In the genomic region with DNA sequence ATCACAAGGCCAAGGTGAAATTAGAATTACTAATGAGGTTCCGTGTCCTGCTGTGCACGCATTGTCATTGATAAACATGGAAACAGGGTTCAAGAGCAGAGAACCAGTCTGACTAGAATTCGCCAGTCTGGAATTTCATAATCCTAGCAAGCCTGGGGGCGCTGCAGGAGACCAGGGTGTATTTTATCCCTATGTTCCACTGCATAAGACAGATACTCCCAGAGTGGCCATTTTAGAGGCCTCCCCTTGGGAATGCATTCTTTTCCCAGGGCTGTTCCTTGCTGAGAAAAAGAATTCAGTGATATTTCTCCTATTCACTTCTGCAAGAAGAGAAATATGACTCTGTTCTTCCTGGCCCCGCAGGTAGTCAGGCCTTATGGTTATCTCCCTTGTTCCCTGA, we compare ENCODE assay signal across 26 cellular contexts.
"Had no signal": no experiment of that assay in that cellular context is flagged by ENCODE, and none has a peak within 500 bp of the region (broad histone marks: within the 10 kb centered on the region; RNA-seq: fewer than 3 reads in every experiment).

No MANE protein-coding gene starts in this region.

- H3K36me3 Mint-ChIP-seq: activated naive CD4-positive, alpha-beta T cell treated with anti-CD3 and anti-CD28 coated beads, Interleukin-2, amount 10 ng/mL, durations not matched to agents 7 days and 5 days; activated naive CD4-positive, alpha-beta T cell treated with anti-CD3 and anti-CD28 coated beads, Interleukin-2, amount 50 U/mL, for 72 hours; activated naive CD8-positive, alpha-beta T cell treated with anti-CD3 and anti-CD28 coated beads, Interleukin-2, amount 10 ng/mL, durations not matched to agents 7 days and 5 days; brain had no signal

- H3K27me3 Mint-ChIP-seq: activated CD4-positive, alpha-beta memory T cell treated with anti-CD3 and anti-CD28 coated beads, Interleukin-2, amount 10 ng/mL, durations not matched to agents 7 days and 5 days; activated CD4-positive, alpha-beta T cell treated with anti-CD3 and anti-CD28 coated beads, Interleukin-2, amount 10 ng/mL, durations not matched to agents 7 days and 5 days; activated naive CD4-positive, alpha-beta T cell treated with anti-CD3 and anti-CD28 coated beads, Interleukin-2, amount 10 ng/mL, durations not matched to agents 7 days and 5 days; activated naive CD8-positive, alpha-beta T cell treated with anti-CD3 and anti-CD28 coated beads, Interleukin-2, amount 10 ng/mL, durations not matched to agents 7 days and 5 days; activated T-cell treated with anti-CD3 and anti-CD28 coated beads, Interleukin-2, amount 50 U/mL, for 24 hours; brain had no signal

- H3K4me1 ChIP-seq: ascending aorta, breast epithelium, colonic mucosa had no signal

- H3K36me3 ChIP-seq: ascending aorta, breast epithelium, cardiac muscle cell, colonic mucosa had no signal

- DNase-seq: activated CD4-positive, alpha-beta memory T cell treated with anti-CD3 and anti-CD28 coated beads, Interleukin-2, amount 10 ng/mL, durations not matched to agents 7 days and 5 days; activated CD4-positive, alpha-beta T cell treated with anti-CD3 and anti-CD28 coated beads for 1 hour; activated CD4-positive, alpha-beta T cell treated with anti-CD3 and anti-CD28 coated beads for 4 hours; activated CD4-positive, alpha-beta T cell treated with anti-CD3 and anti-CD28 coated beads, Interleukin-2, amount 10 ng/mL, durations not matched to agents 7 days and 5 days; activated CD4-positive, alpha-beta T cell treated with anti-CD3 and anti-CD28 coated beads, Interleukin-2, amount 50 U/mL, for 4 hours; activated CD8-positive, alpha-beta memory T cell treated with anti-CD3 and anti-CD28 coated beads, Interleukin-2, amount 50 U/mL, for 48 hours; activated gamma-delta T cell; activated naive CD4-positive, alpha-beta T cell; activated naive CD4-positive, alpha-beta T cell treated with anti-CD3 and anti-CD28 coated beads, Interleukin-2, amount 10 ng/mL, durations not matched to agents 7 days and 5 days; activated naive CD8-positive, alpha-beta T cell treated with anti-CD3 and anti-CD28 coated beads, Interleukin-2, amount 10 ng/mL, durations not matched to agents 7 days and 5 days; activated T-cell treated with anti-CD3 and anti-CD28 coated beads for 4 hours; activated T-cell treated with anti-CD3 and anti-CD28 coated beads, Interleukin-2, amount 50 U/mL, for 24 hours; activated T-cell treated with anti-CD3 and anti-CD28 coated beads, Interleukin-2, amount 50 U/mL, for 72 hours; central memory CD4-positive, alpha-beta T cell; cerebellar nuclear complex; colonic mucosa; effector CD8-positive, alpha-beta T cell; foreskin fibroblast; head of caudate nucleus; T-helper 2 cell had no signal

- ATAC-seq: activated naive CD4-positive, alpha-beta T cell treated with anti-CD3 and anti-CD28 coated beads, Interleukin-2, amount 50 U/mL, for 72 hours; activated T-cell treated with anti-CD3 and anti-CD28 coated beads, Interleukin-2, amount 50 U/mL, for 72 hours; esophagus mucosa had no signal

- H3K27ac Mint-ChIP-seq: activated CD4-positive, alpha-beta memory T cell treated with anti-CD3 and anti-CD28 coated beads, Interleukin-2, amount 10 ng/mL, durations not matched to agents 7 days and 5 days; activated CD4-positive, alpha-beta T cell treated with anti-CD3 and anti-CD28 coated beads, Interleukin-2, amount 10 ng/mL, durations not matched to agents 7 days and 5 days; activated naive CD4-positive, alpha-beta T cell treated with anti-CD3 and anti-CD28 coated beads, Interleukin-2, amount 10 ng/mL, durations not matched to agents 7 days and 5 days; activated naive CD4-positive, alpha-beta T cell treated with anti-CD3 and anti-CD28 coated beads, Interleukin-2, amount 50 U/mL, for 72 hours; activated naive CD8-positive, alpha-beta T cell treated with anti-CD3 and anti-CD28 coated beads, Interleukin-2, amount 10 ng/mL, durations not matched to agents 7 days and 5 days; activated T-cell treated with anti-CD3 and anti-CD28 coated beads, Interleukin-2, amount 50 U/mL, for 24 hours; activated T-cell treated with anti-CD3 and anti-CD28 coated beads, Interleukin-2, amount 50 U/mL, for 72 hours; brain had no signal

- H3K4me3 ChIP-seq: ascending aorta, breast epithelium, cardiac muscle cell, colonic mucosa had no signal

- H3K27ac ChIP-seq: ascending aorta, breast epithelium, cardiac muscle cell, colonic mucosa had no signal

- H3K27me3 ChIP-seq: ascending aorta, breast epithelium, cardiac muscle cell, colonic mucosa had no signal

- H3K4me1 Mint-ChIP-seq: activated CD4-positive, alpha-beta memory T cell treated with anti-CD3 and anti-CD28 coated beads, Interleukin-2, amount 10 ng/mL, durations not matched to agents 7 days and 5 days; activated CD4-positive, alpha-beta T cell treated with anti-CD3 and anti-CD28 coated beads, Interleukin-2, amount 10 ng/mL, durations not matched to agents 7 days and 5 days; activated naive CD4-positive, alpha-beta T cell treated with anti-CD3 and anti-CD28 coated beads, Interleukin-2, amount 10 ng/mL, durations not matched to agents 7 days and 5 days; activated naive CD8-positive, alpha-beta T cell treated with anti-CD3 and anti-CD28 coated beads, Interleukin-2, amount 10 ng/mL, durations not matched to agents 7 days and 5 days; brain had no signal

- H3K4me3 Mint-ChIP-seq: activated CD4-positive, alpha-beta memory T cell treated with anti-CD3 and anti-CD28 coated beads, Interleukin-2, amount 10 ng/mL, durations not matched to agents 7 days and 5 days; activated CD4-positive, alpha-beta T cell treated with anti-CD3 and anti-CD28 coated beads, Interleukin-2, amount 10 ng/mL, durations not matched to agents 7 days and 5 days; activated naive CD4-positive, alpha-beta T cell treated with anti-CD3 and anti-CD28 coated beads, Interleukin-2, amount 10 ng/mL, durations not matched to agents 7 days and 5 days; activated naive CD8-positive, alpha-beta T cell treated with anti-CD3 and anti-CD28 coated beads, Interleukin-2, amount 10 ng/mL, durations not matched to agents 7 days and 5 days; activated T-cell treated with anti-CD3 and anti-CD28 coated beads, Interleukin-2, amount 50 U/mL, for 24 hours; activated T-cell treated with anti-CD3 and anti-CD28 coated beads, Interleukin-2, amount 50 U/mL, for 72 hours; brain had no signal
